Comparison of ENCODE assay signal across 8 cellular contexts in the genomic region with DNA sequence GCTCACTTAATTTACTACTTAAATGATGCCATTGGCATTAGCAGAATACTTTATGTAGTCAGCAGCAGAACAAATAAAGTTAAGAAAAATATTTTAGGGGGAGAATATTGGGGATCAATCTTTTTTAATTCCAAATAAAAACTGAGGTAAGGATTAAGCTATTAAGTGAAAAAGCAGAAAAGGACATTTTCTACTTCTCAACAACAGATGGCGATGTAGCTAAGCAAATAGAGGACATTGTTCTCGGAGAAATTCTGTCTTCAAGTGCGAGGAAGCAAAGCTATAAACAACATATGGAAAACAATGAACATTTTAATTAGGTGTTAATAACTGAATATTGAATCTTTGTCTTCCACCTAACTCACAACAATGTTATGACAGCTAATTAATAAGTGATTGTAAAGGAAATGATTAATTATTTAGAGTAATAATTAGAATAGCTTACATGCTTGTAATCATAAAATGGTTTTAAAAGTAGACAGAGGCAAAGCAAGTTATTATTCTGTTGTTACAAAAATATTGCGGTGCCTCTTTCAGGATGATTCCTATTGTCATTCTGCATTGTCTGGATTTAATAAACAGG. TPM values are rescaled to one million over a fixed set of nuclear protein-coding genes. Genes with fewer than 3 reads are reported as not detected.
DNase-seq lines count a peak whose midpoint lies in the region; ATAC-seq and TF ChIP-seq lines count a peak whose summit lies in the region.

No MANE protein-coding gene starts in this region.

- intact Hi-C loops in CD4-positive, alpha-beta T cell (cut with DNase I, micrococcal nuclease): loop anchor here (1.0 to 10.0 kb wide), 8 partner anchors 101 to 1431 kb away; no protein-coding TSS in a partner anchor
- intact Hi-C loops in dorsolateral prefrontal cortex (cut with DNase I): loop anchor here (2.0 to 10.0 kb wide), 3 partner anchors 138 to 816 kb away; no protein-coding TSS in a partner anchor

- CTCF ChIA-PET in CD4-positive, alpha-beta T cell (lab: Charles Lee): interaction anchor here (1.0 to 1.4 kb wide), 6 partner anchors 14 to 1430 kb away, joined by 3 to 10 read pairs (median 4); no protein-coding TSS in a partner anchor

- H3K27me3 Mint-ChIP-seq in CD4-positive, alpha-beta T cell: peaks cover 91% of the 10 kb centered on the region
- H3K27me3 Mint-ChIP-seq in nephron (ENCODE audit: low read depth) (peaks cover 10% of the 10 kb centered on the region), T-helper 17 cell (peaks cover 83% of the 10 kb centered on the region)

- no peaks in the 10 kb centered on the region for H3K9me3 Mint-ChIP-seq in CD4-positive, alpha-beta T cell
- peaks cover 4% of the 10 kb centered on the region for H3K9me3 Mint-ChIP-seq in nephron

- POLR2A ChIA-PET in CD4-positive, alpha-beta T cell (lab: Charles Lee): interaction anchor here (0.8 kb wide), 2 partner anchors 84 to 809 kb away, joined by 3 read pairs; no protein-coding TSS in a partner anchor

- H3K36me3 Mint-ChIP-seq in CD4-positive, alpha-beta T cell (ENCODE audit: low read depth): no peaks in the 10 kb centered on the region
- no peaks in the 10 kb centered on the region for H3K36me3 Mint-ChIP-seq in nephron (ENCODE audit: low read depth)
- H3K36me3 Mint-ChIP-seq in T-helper 17 cell (ENCODE audit: low read depth): peaks cover 2% of the 10 kb centered on the region

- H3K27me3 ChIP-seq in CD4-positive, alpha-beta T cell (ENCODE audit: control insufficient read depth, insufficient read depth, low read length): peaks cover 30% of the 10 kb centered on the region
- H3K27me3 ChIP-seq in dorsolateral prefrontal cortex: peaks cover 0 to 81% (median 37%) of the 10 kb centered on the region in 45 donors

- H3K4me3 Mint-ChIP-seq in CD4-positive, alpha-beta T cell: no peak overlapping the region
- H3K4me3 Mint-ChIP-seq in nephron: no peak overlapping the region
- no peak overlapping the region for H3K4me3 Mint-ChIP-seq in T-helper 17 cell

- no peak for ATAC-seq in CD4-positive, alpha-beta T cell (ENCODE audit: poor library complexity)
- ATAC-seq in T-helper 17 cell (no peak), HG03571 (IDR thresholded peaks at IDR 0.05; ENCODE audit: unreplicated experiment) (no peak), HG02852 (IDR thresholded peaks at IDR 0.05; ENCODE audit: unreplicated experiment) (no peak)

- H3K27ac Mint-ChIP-seq in CD4-positive, alpha-beta T cell: no peak overlapping the region
- peak overlapping the region in 1 of 3 experiments; percentile 3 for H3K27ac Mint-ChIP-seq in nephron
- no peak overlapping the region for H3K27ac Mint-ChIP-seq in T-helper 17 cell

- H3K9me3 ChIP-seq in CD4-positive, alpha-beta T cell (ENCODE audit: control insufficient read depth, low read length): no peaks in the 10 kb centered on the region
- H3K9me3 ChIP-seq in T-helper 17 cell (ENCODE audit: control insufficient read depth, low read length, poor library complexity, severe bottlenecking): no peaks in the 10 kb centered on the region

- no peak for DNase-seq in CD4-positive, alpha-beta T cell
- peak; percentile 48 for DNase-seq in HCEC 1CT
- peak; percentile 2 for DNase-seq in NCI-H82 treated with DMSO at 0.1 percent for 48 hours (lab: John Stamatoyannopoulos, UW; ENCODE audit: unreplicated experiment)
- no peak for DNase-seq in dorsolateral prefrontal cortex
- DNase-seq in T-helper 17 cell: no peak

- H3K27ac ChIP-seq in CD4-positive, alpha-beta T cell (ENCODE audit: low read depth, low read length): no peak overlapping the region
- H3K27ac ChIP-seq in dorsolateral prefrontal cortex: no peak overlapping the region

- peak; percentile 68 for TF ChIP-seq CTCF in CD4-positive, alpha-beta T cell (IDR thresholded peaks at IDR 0.05)
- TF ChIP-seq CTCF in dorsolateral prefrontal cortex (IDR thresholded peaks at IDR 0.05 in 54 of 56, conservative IDR thresholded peaks at IDR 0.05 in 2 of 56; ENCODE audit: low read depth in 1 of 56, partially characterized antibody in 56 of 56): peak; percentile 48 to 86 (median 66)
- peak; percentile 63 to 73 (median 63) for TF ChIP-seq CTCF in nephron (IDR thresholded peaks at IDR 0.05; ENCODE audit: unreplicated experiment in 3 of 3)

- H3K4me3 ChIP-seq in dorsolateral prefrontal cortex: peak overlapping the region in 5 of 59 donors; percentile 6 to 14 (median 10)

- H3K4me1 Mint-ChIP-seq in CD4-positive, alpha-beta T cell (ENCODE audit: low read depth): no peaks in the 10 kb centered on the region
- H3K4me1 Mint-ChIP-seq in nephron (peaks cover 28% of the 10 kb centered on the region), T-helper 17 cell (no peaks in the 10 kb centered on the region)

RNA-seq across cellular contexts. Expression of gene CCDC93, which starts 32.8 kb away (rescaled TPM):
- 10 to 100 TPM; 62.2 to 64.5 TPM for total RNA-seq in CD4-positive, alpha-beta T cell
- total RNA-seq in dorsolateral prefrontal cortex (10 to 100 TPM; 28.1 to 61.0 (median 42.1) TPM), T-helper 17 cell (10 to 100 TPM; 51.6 to 58.2 TPM)

RNA-seq across cellular contexts. Expression of gene INSIG2, which starts 41.6 kb away (rescaled TPM):
- 1 to 10 TPM; 7.3 to 7.7 TPM for total RNA-seq in CD4-positive, alpha-beta T cell
- total RNA-seq in dorsolateral prefrontal cortex: 10 to 100 TPM; 17.4 to 39.6 (median 27.9) TPM
- 10 to 100 TPM in 1 of 2 donors, 1 to 10 TPM in 1; 9.6 to 15.3 TPM for total RNA-seq in T-helper 17 cell

Comparison
In these comparisons a context has a peak if more than half of its experiments do, and no peak if none do; other contexts are left out.
1. DNase-seq: peak in HCEC 1CT (single experiment) and NCI-H82 treated with DMSO at 0.1 percent for 48 hours (single experiment); none in CD4-positive, alpha-beta T cell (0 of 10), dorsolateral prefrontal cortex (0 of 10) and T-helper 17 cell (0 of 3).
2. Peak in every context shown above with its lines, with median percentiles within 50 percentile points of each other: CTCF ChIP-seq.